Comparison of ENCODE assay signal across 10 cellular contexts in genomic region chr6:166572370-166573261, GRCh38. TPM values are rescaled to one million over a fixed set of nuclear protein-coding genes. Genes with fewer than 3 reads are reported as not detected.
DNase-seq lines count a peak whose midpoint lies in the region; ATAC-seq, FAIRE-seq and TF ChIP-seq lines count a peak whose summit lies in the region.
"Had no signal": no experiment of that assay in that cellular context is flagged by ENCODE, and none has a peak within 500 bp of the region (broad histone marks: within the 10 kb centered on the region; RNA-seq: fewer than 3 reads in every experiment).

No MANE protein-coding gene starts in this region.

- H3K4me3 ChIP-seq in HEK293 (ENCODE audit: low read depth, low read length): no peak overlapping the region
- no peak overlapping the region for H3K4me3 ChIP-seq in small intestine (ENCODE audit: low read depth in 1 of 2, low read length in 2 of 2)
- H3K4me3 ChIP-seq: psoas muscle had no signal

- CTCF ChIA-PET in HEK293 (lab: Yijun Ruan, JAX): interaction anchor here (0.6 kb wide), 2 partner anchors 7 to 18 kb away, joined by 3 to 4 read pairs; no protein-coding TSS in a partner anchor

- DNase-seq in left ventricle myocardium superior (no peak), small intestine (peak; percentile 6)
- DNase-seq: Kasumi-1, psoas muscle had no signal

- intact Hi-C loops in left ventricle myocardium superior (cut with micrococcal nuclease): no loop called here

- POLR2A ChIA-PET in HEK293 (lab: Yijun Ruan, JAX): no interaction called here

- no peak overlapping the region for H3K27ac ChIP-seq in HEK293 (ENCODE audit: extremely low read depth, low read depth, low read length)
- peak overlapping the region; percentile 0 to 78 for H3K27ac ChIP-seq in small intestine (ENCODE audit: low read depth in 1 of 2, low read length in 1 of 2)
- H3K27ac ChIP-seq: psoas muscle had no signal

- H3K36me3 ChIP-seq in HEK293 (ENCODE audit: control insufficient read depth in 2 of 2, insufficient read depth in 1 of 2, low read length in 2 of 2): no peaks in the 10 kb centered on the region
- H3K36me3 ChIP-seq in small intestine (ENCODE audit: control insufficient read depth in 2 of 2, insufficient read depth in 2 of 2, low read length in 2 of 2): no peaks in the 10 kb centered on the region

- TF ChIP-seq CTCF in HEK293 (tag by site-specific recombination; IDR thresholded peaks at IDR 0.05): no peak

- WGBS in small intestine, 3 donors: 67 to 84% (median 76%) methylated on average over 18 of the region's 18 CpGs

- peak; percentile 31 for ATAC-seq in SK-N-SH treated with all-trans-retinoic acid at 6 μM for 48 hours
- ATAC-seq in left ventricle myocardium superior: peak; percentile 58
- ATAC-seq in HG02973 (IDR thresholded peaks at IDR 0.05; ENCODE audit: unreplicated experiment): no peak
- no peak for ATAC-seq in HG02884 (IDR thresholded peaks at IDR 0.05; ENCODE audit: unreplicated experiment)
- no peak for ATAC-seq in GM18502 (IDR thresholded peaks at IDR 0.05; ENCODE audit: poor library complexity, unreplicated experiment)
- ATAC-seq in HG02885 (IDR thresholded peaks at IDR 0.05; ENCODE audit: poor library complexity, unreplicated experiment): no peak
- ATAC-seq: psoas muscle had no signal

- peaks cover 8% of the 10 kb centered on the region for H3K4me1 ChIP-seq in HEK293 (ENCODE audit: control insufficient read depth, insufficient read depth, low read length)
- H3K4me1 ChIP-seq in small intestine (ENCODE audit: control insufficient read depth in 2 of 2, insufficient read depth in 1 of 2, low read depth in 1 of 2, low read length in 1 of 2): no peaks in the 10 kb centered on the region

- no peaks in the 10 kb centered on the region for H3K27me3 ChIP-seq in small intestine (ENCODE audit: control insufficient read depth in 2 of 2, insufficient read depth in 2 of 2, low read length in 2 of 2)

- FAIRE-seq in small intestine (lab: Jason Lieb, UNC): no peak

- no peaks in the 10 kb centered on the region for H3K9me3 ChIP-seq in HEK293 (ENCODE audit: control insufficient read depth, insufficient read depth, low read depth, low read length)
- no peaks in the 10 kb centered on the region for H3K9me3 ChIP-seq in small intestine (ENCODE audit: control insufficient read depth, low read depth)
- H3K9me3 ChIP-seq: psoas muscle had no signal

TF ChIP-seq in HEK293, 187 proteins besides CTCF, POLR2A, EP300 and RAD21:
- peak; percentile 46; the same call in 1 of the 2 replicates for TF ChIP-seq PRDM6 (tag by site-specific recombination; IDR thresholded peaks at IDR 0.05)
- no peak for TF ChIP-seq ZNF777 (tag by site-specific recombination; IDR thresholded peaks at IDR 0.05; ENCODE audit: borderline replicate concordance)
- TF ChIP-seq SCRT2 (tag by site-specific recombination; IDR thresholded peaks at IDR 0.05): peak; percentile 95
- 0 out of 2 replicates have a peak, but pooled peaks have one; percentile 38 for TF ChIP-seq ZNF629 (tag by site-specific recombination; IDR thresholded peaks at IDR 0.05)
- peak; percentile 54; the same call in 1 of the 2 replicates for TF ChIP-seq ATF2 (tag by site-specific recombination; IDR thresholded peaks at IDR 0.05; ENCODE audit: low read depth)
- TF ChIP-seq ZNF391 (tag by site-specific recombination; IDR thresholded peaks at IDR 0.05; ENCODE audit: borderline replicate concordance, low read depth): no peak
- TF ChIP-seq ZNF26 (tag by site-specific recombination; IDR thresholded peaks at IDR 0.05): no peak
- peak; percentile 29; the same call in 1 of the 2 replicates for TF ChIP-seq ZBTB21 (tag by site-specific recombination; IDR thresholded peaks at IDR 0.05)

TF ChIP-seq in SK-N-SH treated with all-trans-retinoic acid at 6 μM for 48 hours, 23 proteins besides CTCF, POLR2A, EP300 and RAD21:
- no peak for TF ChIP-seq SNAI2 (CRISPR knock-in tag; IDR thresholded peaks at IDR 0.05)
- TF ChIP-seq ZFP3 (CRISPR knock-in tag; IDR thresholded peaks at IDR 0.05): no peak
- no peak for TF ChIP-seq ESRRG (CRISPR knock-in tag; IDR thresholded peaks at IDR 0.05)
- TF ChIP-seq CSDC2 (CRISPR knock-in tag; IDR thresholded peaks at IDR 0.05): no peak
- no peak for TF ChIP-seq BACH2 (CRISPR knock-in tag; IDR thresholded peaks at IDR 0.05; ENCODE audit: borderline replicate concordance)

RNA-seq across cellular contexts. Expression of gene RAMACL, which starts 13.9 kb away (rescaled TPM):
- 0.67 TPM for total RNA-seq in left ventricle myocardium superior
- polyA plus RNA-seq in small intestine: under 1 TPM in 1 of 3 donors, not detected in 2; 0.16 TPM

RNA-seq across cellular contexts. Expression of gene RPS6KA2, which starts 54.4 kb away (rescaled TPM):
- total RNA-seq in left ventricle myocardium superior: 63.4 TPM
- polyA plus RNA-seq in small intestine: 10 to 100 TPM in 1 of 3 donors, 1 to 10 TPM in 2; 3.1 to 21.9 (median 6.8) TPM

Comparison
In these comparisons a context has a peak if more than half of its experiments do, and no peak if none do; other contexts are left out.
1. ATAC-seq: peak in SK-N-SH treated with all-trans-retinoic acid at 6 μM for 48 hours (single experiment) and left ventricle myocardium superior (single experiment); none in HG02973 (single experiment), HG02884 (single experiment), GM18502 (single experiment) and HG02885 (single experiment).